In the genomic region with DNA sequence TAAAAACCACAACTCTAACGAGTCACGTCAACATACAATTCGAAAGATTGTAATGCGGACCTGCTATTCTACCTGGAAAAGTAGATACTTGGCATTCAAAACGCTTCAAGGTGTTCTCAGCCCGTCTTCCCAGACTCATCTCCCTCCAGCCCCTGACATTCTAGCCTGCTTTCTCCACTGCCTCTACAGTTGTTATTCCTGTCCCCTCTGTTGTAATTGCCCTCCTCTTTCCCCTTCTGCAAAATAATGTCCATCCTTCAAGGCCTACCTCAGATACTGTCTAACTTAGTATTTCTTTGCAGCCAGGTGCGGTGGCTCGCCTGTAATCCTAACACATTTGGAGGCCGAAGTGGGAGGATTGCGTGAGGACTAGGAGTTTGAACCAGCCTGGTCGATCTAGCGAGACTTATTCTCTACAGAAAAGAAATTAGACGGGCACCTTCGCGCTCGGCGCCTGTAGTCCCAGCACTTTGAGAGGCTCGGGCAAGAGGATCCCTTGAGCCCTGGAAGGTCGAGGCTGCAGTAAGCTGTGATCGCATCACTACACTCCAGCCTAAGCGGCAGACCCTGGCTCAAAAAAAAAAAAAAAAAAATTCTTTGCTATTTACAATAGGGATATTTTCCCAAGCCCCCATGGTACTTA, we compare ENCODE assay signal across 8 cellular contexts. TPM values are rescaled to one million over a fixed set of nuclear protein-coding genes. Genes with fewer than 3 reads are reported as not detected.
DNase-seq lines count a peak whose midpoint lies in the region; ATAC-seq and TF ChIP-seq lines count a peak whose summit lies in the region.

No MANE protein-coding gene starts in this region.

- H3K27ac ChIP-seq in cardiac muscle cell, result peak overlapping the region; percentile 86
- H3K27ac ChIP-seq in urinary bladder (ENCODE audit: low read depth), result no peak overlapping the region

- H3K4me3 ChIP-seq in cardiac muscle cell (peak overlapping the region; percentile 84), astrocyte of the cerebellum (ENCODE audit: low read depth, low read length) (peak overlapping the region; percentile 65), lower leg skin (ENCODE audit: low read depth, poor library complexity, severe bottlenecking) (peak overlapping the region; percentile 73), urinary bladder (ENCODE audit: low read depth, low read length) (peak overlapping the region; percentile 66)

- ATAC-seq in Right ventricle myocardium superior (ENCODE audit: poor library complexity) (no peak), HG02610 (IDR thresholded peaks at IDR 0.05; ENCODE audit: unreplicated experiment) (no peak)

- in situ Hi-C loops in astrocyte of the cerebellum (cut with HindIII; ENCODE audit: low sequenced_read_pairs), result no loop called here

- DNase-seq in cardiac muscle cell (ENCODE audit: low read depth in 1 of 2, low spot score in 1 of 2) (no peak), Right ventricle myocardium superior (no peak), astrocyte of the cerebellum (ENCODE audit: low read depth) (no peak), lower leg skin (ENCODE audit: low spot score in 2 of 2) (no peak), LoVo (ENCODE audit: low spot score) (no peak), HuH-7 (ENCODE audit: low spot score) (no peak)

- no peaks in the 10 kb centered on the region for H3K27me3 ChIP-seq in cardiac muscle cell

- WGBS in lower leg skin, 2 donors, result 63 to 64% methylated on average over 21 of the region's 21 CpGs
- 62% methylated on average over 21 of the region's 21 CpGs for WGBS in urinary bladder

- intact Hi-C loops in Right ventricle myocardium superior (cut with DNase I), result no loop called here
- intact Hi-C loops in lower leg skin (cut with DNase I; ENCODE audit: low total_unique reads), result no loop called here

- H3K36me3 ChIP-seq in cardiac muscle cell (peaks cover 9% of the 10 kb centered on the region), urinary bladder (ENCODE audit: insufficient read depth) (peaks cover 2% of the 10 kb centered on the region)

- TF ChIP-seq CTCF in cardiac muscle cell (IDR thresholded peaks at IDR 0.05; ENCODE audit: low read depth, low read length), result no peak
- TF ChIP-seq CTCF in astrocyte of the cerebellum (IDR thresholded peaks at IDR 0.05; ENCODE audit: low read depth, low read length, missing control alignments), result no peak
- no peak for TF ChIP-seq CTCF in lower leg skin (IDR thresholded peaks at IDR 0.05)

- no peak for TF ChIP-seq POLR2A in lower leg skin (IDR thresholded peaks at IDR 0.05)

- peaks cover 3% of the 10 kb centered on the region for H3K4me1 ChIP-seq in cardiac muscle cell (ENCODE audit: low read depth)
- no peaks in the 10 kb centered on the region for H3K4me1 ChIP-seq in urinary bladder (ENCODE audit: insufficient read depth)

- H3K9me3 ChIP-seq in cardiac muscle cell (ENCODE audit: low read depth), result no peaks in the 10 kb centered on the region

RNA-seq across cellular contexts. Expression of gene RBM34, which starts 0.8 kb away (rescaled TPM):
- 40.7 and 41.2 TPM in 2 replicates for total RNA-seq in cardiac muscle cell
- 63.8 and 77.3 TPM in 2 replicates for polyA plus RNA-seq in cardiac muscle cell
- 50.1 TPM for total RNA-seq in Right ventricle myocardium superior
- 10 to 100 TPM; 38.7 to 60.0 (median 46.1) TPM for total RNA-seq in lower leg skin
- total RNA-seq in urinary bladder, result 53.8 TPM
- polyA plus RNA-seq in urinary bladder, result 60.3 TPM

RNA-seq across cellular contexts. Expression of gene TOMM20, which starts 33.2 kb away (rescaled TPM):
- total RNA-seq in cardiac muscle cell, result 92.9 and 114 TPM in 2 replicates
- polyA plus RNA-seq in cardiac muscle cell, result 71.8 and 93.6 TPM in 2 replicates
- 76.7 TPM for total RNA-seq in Right ventricle myocardium superior
- 100 to 1,000 TPM in 3 of 4 donors, 10 to 100 TPM in 1; 69.4 to 121 (median 112) TPM for total RNA-seq in lower leg skin
- 78.2 TPM for total RNA-seq in urinary bladder
- polyA plus RNA-seq in urinary bladder, result 93.8 TPM
